In the genomic region with DNA sequence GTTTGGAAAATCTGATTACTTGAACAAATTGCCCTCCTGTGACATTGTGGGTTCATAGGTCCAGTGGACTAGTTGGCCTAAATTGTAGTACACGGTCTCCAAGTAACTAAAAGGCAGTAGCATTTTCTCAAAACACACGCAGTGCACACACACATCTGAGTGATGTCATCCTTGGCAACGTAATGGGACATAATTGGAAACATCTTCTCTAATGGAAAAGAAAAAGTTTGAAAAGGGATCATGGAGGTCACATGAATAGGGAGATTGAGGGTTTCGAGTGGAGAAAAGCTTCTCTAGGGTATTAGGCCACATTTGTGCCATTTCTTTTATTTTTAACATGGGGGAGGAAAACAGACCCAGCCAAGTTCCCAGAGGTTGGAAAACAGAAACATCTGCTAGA, we compare ENCODE assay signal across 14 cellular contexts.
A peak's percentile ranks its signal among the peaks of the same experiment; 100 is the strongest.
DNase-seq lines count a peak whose midpoint lies in the region; ATAC-seq lines count a peak whose summit lies in the region.
"Had no signal": no experiment of that assay in that cellular context is flagged by ENCODE, and none has a peak within 500 bp of the region (broad histone marks: within the 10 kb centered on the region; RNA-seq: fewer than 3 reads in every experiment).

No MANE protein-coding gene starts in this region.

- peak; percentile 73 for DNase-seq in GM04504 (ENCODE audit: low read depth)
- peak; percentile 74 for DNase-seq in brain pericyte (ENCODE audit: low read depth, low spot score)
- DNase-seq in iris pigment epithelial cell (ENCODE audit: low read depth): peak; percentile 72
- peak in 1 of 49 donors; percentile 22 for DNase-seq in substantia nigra (lab: John Stamatoyannopoulos, UW)
- DNase-seq in activated gamma-delta T cell (lab: John Stamatoyannopoulos, UW): no peak
- no peak for DNase-seq in stimulated activated CD4-positive, alpha-beta T cell treated with anti-CD3 and anti-CD28 coated beads, Interleukin-2, amount 100 ng/mL, for 24 hours
- DNase-seq: activated T-cell treated with anti-CD3 and anti-CD28 coated beads, Interleukin-2, amount 50 U/mL, for 24 hours; cerebellar nuclear complex; hypothalamus; naive B cell; stimulated activated naive CD4-positive, alpha-beta T cell treated with Interleukin-2 at 50 U/mL for 16 hours had no signal

- H3K27ac ChIP-seq in substantia nigra (ENCODE audit: low read depth, low read length, poor library complexity, severe bottlenecking): peak overlapping the region; percentile 4

- ATAC-seq in GM21360 (IDR thresholded peaks at IDR 0.05; ENCODE audit: unreplicated experiment) (no peak), GM19395 (IDR thresholded peaks at IDR 0.05; ENCODE audit: unreplicated experiment) (no peak)
- ATAC-seq: Panc1 had no signal

Comparison
In these comparisons a context has a peak if more than half of its experiments do, and no peak if none do; other contexts are left out.
1. DNase-seq: peak in GM04504 (single experiment), brain pericyte (single experiment) and iris pigment epithelial cell (single experiment); none in activated gamma-delta T cell (single experiment) and stimulated activated CD4-positive, alpha-beta T cell treated with anti-CD3 and anti-CD28 coated beads, Interleukin-2, amount 100 ng/mL, for 24 hours (0 of 2).